Comparison of ENCODE assay signal across 27 cellular contexts in the genomic region with DNA sequence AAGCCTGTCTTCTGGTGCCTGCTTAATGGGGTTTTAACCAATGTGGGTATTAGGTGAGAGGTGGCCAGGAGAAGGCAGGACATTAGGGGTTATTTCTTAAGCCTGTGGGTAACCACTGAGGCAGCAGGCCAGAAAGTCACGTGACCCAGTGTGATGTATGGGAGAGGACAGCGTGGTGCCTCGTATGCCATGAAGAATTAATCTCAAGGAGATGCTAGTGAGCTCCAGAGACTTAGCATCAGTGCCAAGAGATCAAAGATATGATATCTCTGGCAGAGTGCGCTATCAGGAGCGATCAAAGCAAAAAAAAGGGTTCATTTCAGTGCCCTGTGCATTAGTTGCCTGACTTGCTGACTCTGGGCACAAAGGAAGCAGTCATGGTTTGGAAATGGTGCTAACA.
"Had no signal": no experiment of that assay in that cellular context is flagged by ENCODE, and none has a peak within 500 bp of the region (broad histone marks: within the 10 kb centered on the region; RNA-seq: fewer than 3 reads in every experiment).

No MANE protein-coding gene starts in this region.

- H3K27me3 ChIP-seq: neural progenitor cell, neutrophil, right atrium auricular region, suprapubic skin, upper lobe of right lung had no signal

- H3K4me1 ChIP-seq: lower lobe of right lung, neural progenitor cell, tibial artery, upper lobe of right lung had no signal

- FAIRE-seq: keratinocyte, urothelium cell line had no signal

- DNase-seq: hippocampal formation; kidney glomerular epithelial cell; left cardiac atrium; lower lobe of right lung; mammary epithelial cell; mesenchymal stem cell; naive thymus-derived CD8-positive, alpha-beta T cell; occipital lobe; stimulated activated CD4-positive, alpha-beta T cell treated with anti-CD3 and anti-CD28 coated beads, Interleukin-12 subunit alpha, Interleukin-12 subunit beta, amount 100 ng/mL, for 4 hours; stimulated activated CD4-positive, alpha-beta T cell treated with anti-CD3 and anti-CD28 coated beads, Interleukin-15, amount 100 ng/mL, for 24 hours; stimulated activated CD4-positive, alpha-beta T cell treated with anti-CD3 and anti-CD28 coated beads, Interleukin-2, amount 100 ng/mL, for 24 hours; stimulated activated CD4-positive, alpha-beta T cell treated with anti-CD3 and anti-CD28 coated beads, Interleukin-4, amount 100 ng/mL, for 1 hour; stimulated activated naive CD4-positive, alpha-beta T cell; tibial artery; trophoblast cell; upper lobe of right lung had no signal

- H3K4me2 ChIP-seq: neural progenitor cell had no signal

- H3K9me3 ChIP-seq: lower lobe of right lung, neutrophil, right atrium auricular region, suprapubic skin, thoracic aorta, tibial artery, upper lobe of right lung had no signal

- H3K9ac ChIP-seq: neural progenitor cell, parathyroid adenoma had no signal

- H3K79me2 ChIP-seq: parathyroid adenoma had no signal

- H2AFZ ChIP-seq: neural progenitor cell, parathyroid adenoma had no signal

- ATAC-seq: left cardiac atrium; left lobe of liver; lower lobe of right lung; naive thymus-derived CD8-positive, alpha-beta T cell; sciatic nerve; upper lobe of right lung had no signal

- H3K4me3 ChIP-seq: lower lobe of right lung, neural progenitor cell, right atrium auricular region, skin epidermis, suprapubic skin, thoracic aorta, tibial artery, upper lobe of right lung had no signal

- H3K27ac ChIP-seq: lower lobe of right lung, neural progenitor cell, neutrophil, parathyroid adenoma, right atrium auricular region, skin epidermis, suprapubic skin, thoracic aorta, tibial artery, upper lobe of right lung had no signal

- H3K36me3 ChIP-seq: lower lobe of right lung, neural progenitor cell, neutrophil, right atrium auricular region, suprapubic skin, thoracic aorta, tibial artery, upper lobe of right lung had no signal
